22 cellular contexts compared by ENCODE assay signal in the genomic region with DNA sequence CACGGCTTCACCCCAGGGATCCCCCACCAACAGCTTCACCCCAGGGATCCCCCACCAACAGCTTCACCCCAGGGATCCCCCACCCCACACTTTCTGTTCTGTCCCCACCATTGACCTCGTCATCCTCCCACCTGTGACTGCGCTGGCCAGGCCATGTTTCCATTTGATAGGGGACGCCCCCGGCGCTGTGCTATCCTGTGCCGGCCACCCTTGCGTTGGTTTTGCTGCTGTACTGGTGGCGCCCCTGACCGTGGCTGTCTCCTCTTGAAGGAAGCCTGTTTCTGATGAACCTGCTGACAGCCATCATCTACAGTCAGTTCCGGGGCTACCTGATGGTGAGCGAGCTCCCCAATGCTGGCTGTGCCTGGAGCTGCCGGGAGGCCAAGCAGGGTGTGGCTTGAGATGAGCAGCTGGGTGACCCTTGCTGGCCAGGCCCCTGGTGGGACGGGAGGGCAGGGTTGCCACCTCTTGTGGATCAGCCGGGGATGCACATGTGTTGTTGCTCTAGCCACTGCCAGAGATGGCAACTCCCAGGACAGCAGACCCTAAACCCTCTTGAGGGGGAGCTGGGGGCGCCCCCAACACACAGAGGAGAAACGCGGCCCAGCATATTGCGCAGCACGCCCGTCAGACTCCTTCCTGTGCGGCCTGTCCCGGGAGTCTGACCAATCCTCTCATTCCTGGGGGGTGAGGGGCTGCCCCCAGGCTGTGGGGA. TPM values are rescaled to one million over a fixed set of nuclear protein-coding genes. Genes with fewer than 3 reads are reported as not detected.
"Had no signal": no experiment of that assay in that cellular context is flagged by ENCODE, and none has a peak within 500 bp of the region (broad histone marks: within the 10 kb centered on the region; RNA-seq: fewer than 3 reads in every experiment).

No MANE protein-coding gene starts in this region.

- DNase-seq: IMR-90, Karpas-422, KG1, MM.1S, NCI-H1092 treated with DMSO at 0.1 percent for 48 hours, NCI-H1436, NCI-H187, NCI-H2029, NCI-H2081 treated with DMSO at 0.1 percent for 48 hours, NCI-H2171, NCI-H226, NCI-H446, NCI-H510A, NCI-H524 treated with DMSO at 0.1 percent for 48 hours, NCI-H69, NCI-H774, RPMI8226, SHP77 treated with DMSO at 0.1 percent for 48 hours had no signal

- H3K27me3 ChIP-seq: SJSA1 had no signal

- H3K4me3 ChIP-seq: SJSA1, SK-N-MC had no signal

- ATAC-seq: HepG2 had no signal

- H3K9me3 ChIP-seq: SJSA1 had no signal

- H3K27ac ChIP-seq: SJSA1, SK-N-MC had no signal

RNA-seq across cellular contexts. Expression of a gene that starts 58.2 kb away (rescaled TPM):
- total RNA-seq: HepG2, HT1080 had no signal
- polyA plus RNA-seq: HepG2 had no signal
